Comparison of ENCODE assay signal across 13 cellular contexts in the genomic region with DNA sequence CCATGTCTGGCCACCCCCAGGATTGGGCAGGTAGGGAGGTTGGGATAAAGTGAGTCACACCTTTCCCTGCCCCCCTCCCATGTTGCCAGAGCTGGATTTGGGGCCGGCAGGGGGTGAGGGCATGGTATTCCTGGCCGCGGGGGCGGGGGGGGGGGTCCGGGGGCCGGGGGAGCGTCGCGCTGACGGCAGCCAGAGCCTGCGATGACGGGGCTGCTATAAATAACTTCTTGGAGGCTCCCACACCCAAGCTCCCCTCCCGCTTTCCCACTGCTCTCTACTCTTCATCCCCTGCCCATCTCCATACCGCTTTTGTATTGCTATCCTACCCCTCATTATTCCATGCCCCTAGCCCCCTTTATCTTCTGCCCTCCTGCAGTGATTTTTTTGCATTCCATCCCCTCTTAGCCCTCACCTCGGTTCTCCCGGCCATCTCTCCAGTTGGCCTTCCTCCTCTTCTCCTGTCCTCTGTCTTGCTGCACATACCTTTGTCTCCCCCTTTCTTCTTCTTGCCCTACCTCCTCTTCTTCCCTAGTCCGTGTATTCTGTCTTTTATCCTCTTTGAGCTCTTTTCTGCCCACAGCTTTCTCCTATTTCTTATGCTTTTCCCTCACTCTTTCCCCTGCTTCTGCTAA. TPM values are rescaled to one million over a fixed set of nuclear protein-coding genes. Genes with fewer than 3 reads are reported as not detected.
A peak's percentile ranks its signal among the peaks of the same experiment; 100 is the strongest.
DNase-seq lines count a peak whose midpoint lies in the region; ATAC-seq and TF ChIP-seq lines count a peak whose summit lies in the region.
"Had no signal": no experiment of that assay in that cellular context is flagged by ENCODE, and none has a peak within 500 bp of the region (broad histone marks: within the 10 kb centered on the region; RNA-seq: fewer than 3 reads in every experiment).

No MANE protein-coding gene starts in this region.

- H3K27ac ChIP-seq in gastroesophageal sphincter = peak overlapping the region in 3 of 4 donors; percentile 51 to 97 (median 92)
- H3K27ac ChIP-seq: right lobe of liver had no signal

- 25 to 31% methylated on average over 5 to 6 of the region's 17 CpGs for WGBS in gastroesophageal sphincter (ENCODE audit: low coverage in 1 of 2), 2 donors

- H3K9me3 ChIP-seq in NT2/D1 (ENCODE audit: insufficient read depth, low read length) = no peaks in the 10 kb centered on the region
- no peaks in the 10 kb centered on the region for H3K9me3 ChIP-seq in gastroesophageal sphincter
- H3K9me3 ChIP-seq: right lobe of liver had no signal

- peak overlapping the region in 2 of 3 experiments; percentile 1 to 5 for H3K27ac Mint-ChIP-seq in nephron

- peaks cover 35% of the 10 kb centered on the region for H3K36me3 Mint-ChIP-seq in nephron (ENCODE audit: low read depth)

- DNase-seq in AG20443 (ENCODE audit: low spot score) (peak; percentile 18), NT2/D1 (ENCODE audit: low read depth, low spot score) (peak; percentile 52), NCI-H524 treated with DMSO at 0.1 percent for 48 hours (lab: John Stamatoyannopoulos, UW) (no peak), NCI-H446 treated with DMSO at 0.1 percent for 48 hours (lab: John Stamatoyannopoulos, UW) (no peak)
- DNase-seq in stimulated activated CD8-positive, alpha-beta memory T cell treated with anti-CD3 and anti-CD28 coated beads, Interleukin-4, amount 100 ng/mL, for 48 hours = no peak
- DNase-seq: activated CD8-positive, alpha-beta memory T cell treated with anti-CD3 and anti-CD28 coated beads for 24 hours; amniotic stem cell; erythroblast; NCI-H526 treated with DMSO at 0.1 percent for 48 hours; right lobe of liver had no signal

- H3K36me3 ChIP-seq in NT2/D1 (ENCODE audit: insufficient read depth, insufficient read length, low read length) = peaks cover 36% of the 10 kb centered on the region
- peaks cover 0 to 38% of the 10 kb centered on the region in 2 donors for H3K36me3 ChIP-seq in gastroesophageal sphincter
- H3K36me3 ChIP-seq: right lobe of liver had no signal

- ATAC-seq in gastroesophageal sphincter (peak; percentile 42), GM21717 (IDR thresholded peaks at IDR 0.05; ENCODE audit: unreplicated experiment) (no peak)
- ATAC-seq: right lobe of liver had no signal

- peaks cover 15% of the 10 kb centered on the region for H3K4me1 ChIP-seq in NT2/D1 (ENCODE audit: insufficient read depth, insufficient read length)
- H3K4me1 ChIP-seq in gastroesophageal sphincter = peaks cover 0 to 59% (median 30%) of the 10 kb centered on the region in 3 donors

- H3K9me3 Mint-ChIP-seq in nephron = no peaks in the 10 kb centered on the region

- peak overlapping the region; percentile 1 to 37 (median 6) for H3K4me3 Mint-ChIP-seq in nephron

- H3K4me3 ChIP-seq in NT2/D1 (ENCODE audit: insufficient read length, low read depth) = peak overlapping the region; percentile 3
- H3K4me3 ChIP-seq in gastroesophageal sphincter = no peak overlapping the region
- H3K4me3 ChIP-seq: right lobe of liver had no signal

- peaks cover 50% of the 10 kb centered on the region for H3K4me1 Mint-ChIP-seq in nephron

- H3K27me3 Mint-ChIP-seq in nephron (ENCODE audit: low read depth) = no peaks in the 10 kb centered on the region

- peak overlapping the region; percentile 73 for H3K9ac ChIP-seq in NT2/D1 (ENCODE audit: insufficient read length, low read depth)

- TF ChIP-seq EP300 in gastroesophageal sphincter (IDR thresholded peaks at IDR 0.05) = no peak

- H3K27me3 ChIP-seq in NT2/D1 (ENCODE audit: insufficient read depth, insufficient read length) (no peaks in the 10 kb centered on the region), gastroesophageal sphincter (no peaks in the 10 kb centered on the region)
- H3K27me3 ChIP-seq: right lobe of liver had no signal

- no peak for TF ChIP-seq POLR2A in gastroesophageal sphincter (IDR thresholded peaks at IDR 0.05)

- TF ChIP-seq CTCF in gastroesophageal sphincter (IDR thresholded peaks at IDR 0.05) (no peak), nephron (IDR thresholded peaks at IDR 0.05; ENCODE audit: unreplicated experiment in 3 of 3) (no peak)

RNA-seq across cellular contexts. Expression of a gene that starts 13.8 kb away (rescaled TPM):
- total RNA-seq in gastroesophageal sphincter = 10 to 100 TPM in 3 of 4 donors, 1 to 10 TPM in 1; 9.1 to 15.9 (median 12.7) TPM

RNA-seq across cellular contexts. Expression of a gene that starts 15.8 kb away (rescaled TPM):
- 100 to 1,000 TPM in 3 of 4 donors, 10 to 100 TPM in 1; 90.2 to 144 (median 124) TPM for total RNA-seq in gastroesophageal sphincter

RNA-seq across cellular contexts. Expression of a gene that starts 20.7 kb away (rescaled TPM):
- total RNA-seq in gastroesophageal sphincter = 1 to 10 TPM; 2.2 to 4.0 (median 3.2) TPM

RNA-seq across cellular contexts. Expression of a gene that starts 22.9 kb away (rescaled TPM):
- total RNA-seq in gastroesophageal sphincter = 10 to 100 TPM; 73.0 to 91.0 (median 86.1) TPM

RNA-seq across cellular contexts. Expression of a gene that starts 42.1 kb away (rescaled TPM):
- total RNA-seq in gastroesophageal sphincter = under 1 TPM in 2 of 4 donors, not detected in 2; 0.67 to 0.79 TPM

Comparison
In these comparisons a context has a peak if more than half of its experiments do, and no peak if none do; other contexts are left out.
1. DNase-seq: peak in AG20443 (single experiment) and NT2/D1 (single experiment); none in NCI-H524 treated with DMSO at 0.1 percent for 48 hours (single experiment), NCI-H446 treated with DMSO at 0.1 percent for 48 hours (single experiment) and stimulated activated CD8-positive, alpha-beta memory T cell treated with anti-CD3 and anti-CD28 coated beads, Interleukin-4, amount 100 ng/mL, for 48 hours (single experiment).